In the genomic region with DNA sequence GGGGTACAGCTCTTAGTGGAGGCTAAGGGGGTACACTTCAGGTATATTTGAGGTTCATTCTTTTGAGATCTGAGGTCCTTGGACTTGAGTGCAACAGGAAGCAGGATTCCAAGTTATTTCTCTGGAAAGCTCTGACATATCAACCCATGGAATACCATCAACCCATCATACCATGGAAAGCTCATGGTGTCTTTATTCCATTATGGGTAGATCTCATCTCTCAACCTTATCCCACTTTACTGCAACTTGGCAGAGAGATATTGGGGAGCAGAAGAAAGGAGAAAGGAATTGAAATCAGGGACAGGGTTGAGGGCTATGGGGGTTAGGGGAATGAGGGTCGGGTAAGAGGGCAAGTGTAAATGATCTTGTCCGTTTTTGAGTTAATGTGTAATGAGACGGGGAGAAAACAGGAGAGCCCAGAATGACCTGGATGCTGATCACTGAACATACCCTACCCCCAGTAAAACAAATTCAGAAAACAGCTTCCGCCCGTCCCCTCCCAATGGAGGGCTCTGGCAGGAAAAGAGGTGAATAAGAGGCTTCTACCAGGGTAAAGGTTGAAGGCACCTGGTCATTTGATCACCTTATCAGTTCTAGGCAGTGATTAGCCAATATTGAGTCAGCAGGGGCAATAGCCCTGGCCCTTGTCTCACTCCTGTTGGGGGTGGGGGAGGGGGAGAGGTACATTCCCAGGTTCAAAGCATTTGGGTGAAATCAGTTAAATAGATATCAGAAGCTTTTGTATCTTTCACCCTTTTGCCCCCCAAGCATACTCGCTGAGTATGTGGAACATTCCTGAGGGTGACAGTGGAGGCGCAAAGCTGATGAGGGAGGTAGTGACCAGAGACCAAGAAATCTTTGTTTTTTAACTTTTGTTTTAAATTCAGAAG, we compare ENCODE assay signal across 1 cellular context.
A peak's percentile ranks its signal among the peaks of the same experiment; 100 is the strongest.
TF ChIP-seq lines count a peak whose summit lies in the region.

No MANE protein-coding gene starts in this region.

TF ChIP-seq in HepG2, 621 proteins besides CTCF, POLR2A, EP300 and RAD21 (continued from another document and continues in another):
- TF ChIP-seq, protein P1, sequence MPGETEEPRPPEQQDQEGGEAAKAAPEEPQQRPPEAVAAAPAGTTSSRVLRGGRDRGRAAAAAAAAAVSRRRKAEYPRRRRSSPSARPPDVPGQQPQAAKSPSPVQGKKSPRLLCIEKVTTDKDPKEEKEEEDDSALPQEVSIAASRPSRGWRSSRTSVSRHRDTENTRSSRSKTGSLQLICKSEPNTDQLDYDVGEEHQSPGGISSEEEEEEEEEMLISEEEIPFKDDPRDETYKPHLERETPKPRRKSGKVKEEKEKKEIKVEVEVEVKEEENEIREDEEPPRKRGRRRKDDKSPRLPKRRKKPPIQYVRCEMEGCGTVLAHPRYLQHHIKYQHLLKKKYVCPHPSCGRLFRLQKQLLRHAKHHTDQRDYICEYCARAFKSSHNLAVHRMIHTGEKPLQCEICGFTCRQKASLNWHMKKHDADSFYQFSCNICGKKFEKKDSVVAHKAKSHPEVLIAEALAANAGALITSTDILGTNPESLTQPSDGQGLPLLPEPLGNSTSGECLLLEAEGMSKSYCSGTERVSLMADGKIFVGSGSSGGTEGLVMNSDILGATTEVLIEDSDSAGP (CRISPR knock-in tag; IDR thresholded peaks at IDR 0.05; ENCODE audit: borderline replicate concordance) = no peak
- no peak for TF ChIP-seq ZNF343 (CRISPR knock-in tag; IDR thresholded peaks at IDR 0.05)
- 0 out of 2 replicates have a peak, but pooled peaks have one; percentile 22 for TF ChIP-seq SRF (IDR thresholded peaks at IDR 0.05; ENCODE audit: low read depth, low read length)
- TF ChIP-seq, protein P2, sequence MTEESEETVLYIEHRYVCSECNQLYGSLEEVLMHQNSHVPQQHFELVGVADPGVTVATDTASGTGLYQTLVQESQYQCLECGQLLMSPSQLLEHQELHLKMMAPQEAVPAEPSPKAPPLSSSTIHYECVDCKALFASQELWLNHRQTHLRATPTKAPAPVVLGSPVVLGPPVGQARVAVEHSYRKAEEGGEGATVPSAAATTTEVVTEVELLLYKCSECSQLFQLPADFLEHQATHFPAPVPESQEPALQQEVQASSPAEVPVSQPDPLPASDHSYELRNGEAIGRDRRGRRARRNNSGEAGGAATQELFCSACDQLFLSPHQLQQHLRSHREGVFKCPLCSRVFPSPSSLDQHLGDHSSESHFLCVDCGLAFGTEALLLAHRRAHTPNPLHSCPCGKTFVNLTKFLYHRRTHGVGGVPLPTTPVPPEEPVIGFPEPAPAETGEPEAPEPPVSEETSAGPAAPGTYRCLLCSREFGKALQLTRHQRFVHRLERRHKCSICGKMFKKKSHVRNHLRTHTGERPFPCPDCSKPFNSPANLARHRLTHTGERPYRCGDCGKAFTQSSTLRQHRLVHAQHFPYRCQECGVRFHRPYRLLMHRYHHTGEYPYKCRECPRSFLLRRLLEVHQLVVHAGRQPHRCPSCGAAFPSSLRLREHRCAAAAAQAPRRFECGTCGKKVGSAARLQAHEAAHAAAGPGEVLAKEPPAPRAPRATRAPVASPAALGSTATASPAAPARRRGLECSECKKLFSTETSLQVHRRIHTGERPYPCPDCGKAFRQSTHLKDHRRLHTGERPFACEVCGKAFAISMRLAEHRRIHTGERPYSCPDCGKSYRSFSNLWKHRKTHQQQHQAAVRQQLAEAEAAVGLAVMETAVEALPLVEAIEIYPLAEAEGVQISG (CRISPR knock-in tag; IDR thresholded peaks at IDR 0.05) = peak; percentile 46; the same call in 1 of the 2 replicates
- TF ChIP-seq NFE2L1 (CRISPR knock-in tag; IDR thresholded peaks at IDR 0.05; ENCODE audit: borderline replicate concordance) = no peak
- TF ChIP-seq, protein P3, sequence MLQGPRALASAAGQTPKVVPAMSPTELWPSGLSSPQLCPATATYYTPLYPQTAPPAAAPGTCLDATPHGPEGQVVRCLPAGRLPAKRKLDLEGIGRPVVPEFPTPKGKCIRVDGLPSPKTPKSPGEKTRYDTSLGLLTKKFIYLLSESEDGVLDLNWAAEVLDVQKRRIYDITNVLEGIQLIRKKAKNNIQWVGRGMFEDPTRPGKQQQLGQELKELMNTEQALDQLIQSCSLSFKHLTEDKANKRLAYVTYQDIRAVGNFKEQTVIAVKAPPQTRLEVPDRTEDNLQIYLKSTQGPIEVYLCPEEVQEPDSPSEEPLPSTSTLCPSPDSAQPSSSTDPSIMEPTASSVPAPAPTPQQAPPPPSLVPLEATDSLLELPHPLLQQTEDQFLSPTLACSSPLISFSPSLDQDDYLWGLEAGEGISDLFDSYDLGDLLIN (CRISPR knock-in tag; IDR thresholded peaks at IDR 0.05; ENCODE audit: borderline replicate concordance) = no peak
- TF ChIP-seq JARID2 (CRISPR knock-in tag; IDR thresholded peaks at IDR 0.05; ENCODE audit: insufficient replicate concordance) = no peak
- no peak for TF ChIP-seq ATRX (CRISPR knock-in tag; IDR thresholded peaks at IDR 0.05; ENCODE audit: borderline replicate concordance)
- TF ChIP-seq, protein P4, sequence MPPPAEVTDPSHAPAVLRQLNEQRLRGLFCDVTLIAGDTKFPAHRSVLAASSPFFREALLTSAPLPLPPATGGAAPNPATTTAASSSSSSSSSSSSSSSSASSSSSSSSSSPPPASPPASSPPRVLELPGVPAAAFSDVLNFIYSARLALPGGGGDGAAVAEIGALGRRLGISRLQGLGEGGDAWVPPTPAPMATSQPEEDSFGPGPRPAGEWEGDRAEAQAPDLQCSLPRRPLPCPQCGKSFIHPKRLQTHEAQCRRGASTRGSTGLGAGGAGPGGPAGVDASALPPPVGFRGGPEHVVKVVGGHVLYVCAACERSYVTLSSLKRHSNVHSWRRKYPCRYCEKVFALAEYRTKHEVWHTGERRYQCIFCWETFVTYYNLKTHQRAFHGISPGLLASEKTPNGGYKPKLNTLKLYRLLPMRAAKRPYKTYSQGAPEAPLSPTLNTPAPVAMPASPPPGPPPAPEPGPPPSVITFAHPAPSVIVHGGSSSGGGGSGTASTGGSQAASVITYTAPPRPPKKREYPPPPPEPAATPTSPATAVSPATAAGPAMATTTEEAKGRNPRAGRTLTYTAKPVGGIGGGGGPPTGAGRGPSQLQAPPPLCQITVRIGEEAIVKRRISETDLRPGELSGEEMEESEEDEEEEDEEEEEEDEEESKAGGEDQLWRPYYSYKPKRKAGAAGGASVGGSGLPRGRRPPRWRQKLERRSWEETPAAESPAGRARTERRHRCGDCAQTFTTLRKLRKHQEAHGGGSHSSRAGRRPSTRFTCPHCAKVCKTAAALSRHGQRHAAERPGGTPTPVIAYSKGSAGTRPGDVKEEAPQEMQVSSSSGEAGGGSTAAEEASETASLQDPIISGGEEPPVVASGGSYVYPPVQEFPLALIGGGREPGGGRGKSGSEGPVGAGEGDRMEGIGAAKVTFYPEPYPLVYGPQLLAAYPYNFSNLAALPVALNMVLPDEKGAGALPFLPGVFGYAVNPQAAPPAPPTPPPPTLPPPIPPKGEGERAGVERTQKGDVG (CRISPR knock-in tag; IDR thresholded peaks at IDR 0.05; ENCODE audit: borderline replicate concordance) = no peak
- TF ChIP-seq TOPORS (CRISPR knock-in tag; IDR thresholded peaks at IDR 0.05) = peak; percentile 84
- TF ChIP-seq NFKB2 (CRISPR knock-in tag; IDR thresholded peaks at IDR 0.05; ENCODE audit: borderline replicate concordance) = no peak
- TF ChIP-seq, protein P5, sequence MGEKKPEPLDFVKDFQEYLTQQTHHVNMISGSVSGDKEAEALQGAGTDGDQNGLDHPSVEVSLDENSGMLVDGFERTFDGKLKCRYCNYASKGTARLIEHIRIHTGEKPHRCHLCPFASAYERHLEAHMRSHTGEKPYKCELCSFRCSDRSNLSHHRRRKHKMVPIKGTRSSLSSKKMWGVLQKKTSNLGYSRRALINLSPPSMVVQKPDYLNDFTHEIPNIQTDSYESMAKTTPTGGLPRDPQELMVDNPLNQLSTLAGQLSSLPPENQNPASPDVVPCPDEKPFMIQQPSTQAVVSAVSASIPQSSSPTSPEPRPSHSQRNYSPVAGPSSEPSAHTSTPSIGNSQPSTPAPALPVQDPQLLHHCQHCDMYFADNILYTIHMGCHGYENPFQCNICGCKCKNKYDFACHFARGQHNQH (CRISPR knock-in tag; IDR thresholded peaks at IDR 0.05) = no peak
- no peak for TF ChIP-seq SP140L (CRISPR knock-in tag; IDR thresholded peaks at IDR 0.05; ENCODE audit: borderline replicate concordance)
- peak; percentile 17; the same call in 1 of the 2 replicates for TF ChIP-seq POLR2AphosphoS5 (IDR thresholded peaks at IDR 0.05; ENCODE audit: low read depth, low read length)
- TF ChIP-seq ZNF296 (CRISPR knock-in tag; conservative IDR thresholded peaks at IDR 0.05) = no peak
- TF ChIP-seq, protein P6, sequence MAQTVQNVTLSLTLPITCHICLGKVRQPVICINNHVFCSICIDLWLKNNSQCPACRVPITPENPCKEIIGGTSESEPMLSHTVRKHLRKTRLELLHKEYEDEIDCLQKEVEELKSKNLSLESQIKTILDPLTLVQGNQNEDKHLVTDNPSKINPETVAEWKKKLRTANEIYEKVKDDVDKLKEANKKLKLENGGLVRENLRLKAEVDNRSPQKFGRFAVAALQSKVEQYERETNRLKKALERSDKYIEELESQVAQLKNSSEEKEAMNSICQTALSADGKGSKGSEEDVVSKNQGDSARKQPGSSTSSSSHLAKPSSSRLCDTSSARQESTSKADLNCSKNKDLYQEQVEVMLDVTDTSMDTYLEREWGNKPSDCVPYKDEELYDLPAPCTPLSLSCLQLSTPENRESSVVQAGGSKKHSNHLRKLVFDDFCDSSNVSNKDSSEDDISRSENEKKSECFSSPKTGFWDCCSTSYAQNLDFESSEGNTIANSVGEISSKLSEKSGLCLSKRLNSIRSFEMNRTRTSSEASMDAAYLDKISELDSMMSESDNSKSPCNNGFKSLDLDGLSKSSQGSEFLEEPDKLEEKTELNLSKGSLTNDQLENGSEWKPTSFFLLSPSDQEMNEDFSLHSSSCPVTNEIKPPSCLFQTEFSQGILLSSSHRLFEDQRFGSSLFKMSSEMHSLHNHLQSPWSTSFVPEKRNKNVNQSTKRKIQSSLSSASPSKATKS (CRISPR knock-in tag; IDR thresholded peaks at IDR 0.05) = no peak
- TF ChIP-seq XRCC5 (optimal IDR thresholded peaks at IDR 0.05; ENCODE audit: low read length) = peak; percentile 60
- TF ChIP-seq, protein P7, sequence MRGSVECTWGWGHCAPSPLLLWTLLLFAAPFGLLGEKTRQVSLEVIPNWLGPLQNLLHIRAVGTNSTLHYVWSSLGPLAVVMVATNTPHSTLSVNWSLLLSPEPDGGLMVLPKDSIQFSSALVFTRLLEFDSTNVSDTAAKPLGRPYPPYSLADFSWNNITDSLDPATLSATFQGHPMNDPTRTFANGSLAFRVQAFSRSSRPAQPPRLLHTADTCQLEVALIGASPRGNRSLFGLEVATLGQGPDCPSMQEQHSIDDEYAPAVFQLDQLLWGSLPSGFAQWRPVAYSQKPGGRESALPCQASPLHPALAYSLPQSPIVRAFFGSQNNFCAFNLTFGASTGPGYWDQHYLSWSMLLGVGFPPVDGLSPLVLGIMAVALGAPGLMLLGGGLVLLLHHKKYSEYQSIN (CRISPR knock-in tag; IDR thresholded peaks at IDR 0.05; ENCODE audit: borderline replicate concordance) = peak; percentile 12; the same call in 1 of the 2 replicates
- TF ChIP-seq, protein P8, sequence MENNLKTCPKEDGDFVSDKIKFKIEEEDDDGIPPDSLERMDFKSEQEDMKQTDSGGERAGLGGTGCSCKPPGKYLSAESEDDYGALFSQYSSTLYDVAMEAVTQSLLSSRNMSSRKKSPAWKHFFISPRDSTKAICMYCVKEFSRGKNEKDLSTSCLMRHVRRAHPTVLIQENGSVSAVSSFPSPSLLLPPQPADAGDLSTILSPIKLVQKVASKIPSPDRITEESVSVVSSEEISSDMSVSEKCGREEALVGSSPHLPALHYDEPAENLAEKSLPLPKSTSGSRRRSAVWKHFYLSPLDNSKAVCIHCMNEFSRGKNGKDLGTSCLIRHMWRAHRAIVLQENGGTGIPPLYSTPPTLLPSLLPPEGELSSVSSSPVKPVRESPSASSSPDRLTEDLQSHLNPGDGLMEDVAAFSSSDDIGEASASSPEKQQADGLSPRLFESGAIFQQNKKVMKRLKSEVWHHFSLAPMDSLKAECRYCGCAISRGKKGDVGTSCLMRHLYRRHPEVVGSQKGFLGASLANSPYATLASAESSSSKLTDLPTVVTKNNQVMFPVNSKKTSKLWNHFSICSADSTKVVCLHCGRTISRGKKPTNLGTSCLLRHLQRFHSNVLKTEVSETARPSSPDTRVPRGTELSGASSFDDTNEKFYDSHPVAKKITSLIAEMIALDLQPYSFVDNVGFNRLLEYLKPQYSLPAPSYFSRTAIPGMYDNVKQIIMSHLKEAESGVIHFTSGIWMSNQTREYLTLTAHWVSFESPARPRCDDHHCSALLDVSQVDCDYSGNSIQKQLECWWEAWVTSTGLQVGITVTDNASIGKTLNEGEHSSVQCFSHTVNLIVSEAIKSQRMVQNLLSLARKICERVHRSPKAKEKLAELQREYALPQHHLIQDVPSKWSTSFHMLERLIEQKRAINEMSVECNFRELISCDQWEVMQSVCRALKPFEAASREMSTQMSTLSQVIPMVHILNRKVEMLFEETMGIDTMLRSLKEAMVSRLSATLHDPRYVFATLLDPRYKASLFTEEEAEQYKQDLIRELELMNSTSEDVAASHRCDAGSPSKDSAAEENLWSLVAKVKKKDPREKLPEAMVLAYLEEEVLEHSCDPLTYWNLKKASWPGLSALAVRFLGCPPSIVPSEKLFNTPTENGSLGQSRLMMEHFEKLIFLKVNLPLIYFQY (CRISPR knock-in tag; IDR thresholded peaks at IDR 0.05; ENCODE audit: borderline replicate concordance) = peak; percentile 70; the same call in 1 of the 2 replicates
- TF ChIP-seq REXO4 (CRISPR knock-in tag; IDR thresholded peaks at IDR 0.05; ENCODE audit: borderline replicate concordance) = no peak
- peak; percentile 97 for TF ChIP-seq NCOA2 (CRISPR knock-in tag; IDR thresholded peaks at IDR 0.05)
- TF ChIP-seq ZNF101 (CRISPR knock-in tag; IDR thresholded peaks at IDR 0.05; ENCODE audit: borderline replicate concordance, low read depth) = no peak
- peak; percentile 33; the same call in 1 of the 2 replicates for TF ChIP-seq SMAD3 (CRISPR knock-in tag; IDR thresholded peaks at IDR 0.05)
- TF ChIP-seq SMAD9 (CRISPR knock-in tag; IDR thresholded peaks at IDR 0.05) = no peak
- no peak for TF ChIP-seq KDM3A (CRISPR knock-in tag; IDR thresholded peaks at IDR 0.05; ENCODE audit: low read depth)
- TF ChIP-seq ZNF761 (CRISPR knock-in tag; conservative IDR thresholded peaks at IDR 0.05) = no peak
- TF ChIP-seq JDP2 (CRISPR knock-in tag; IDR thresholded peaks at IDR 0.05; ENCODE audit: borderline replicate concordance) = no peak; the same call in 1 of the 2 replicates
- no peak for TF ChIP-seq ZNF3 (CRISPR knock-in tag; IDR thresholded peaks at IDR 0.05)
- peak; percentile 82 for TF ChIP-seq EHMT2 (IDR thresholded peaks at IDR 0.05; ENCODE audit: borderline replicate concordance, low read depth, low read length)
- no peak for TF ChIP-seq SCMH1 (CRISPR knock-in tag; IDR thresholded peaks at IDR 0.05; ENCODE audit: borderline replicate concordance)
- TF ChIP-seq ZNF777 (CRISPR knock-in tag; IDR thresholded peaks at IDR 0.05) = no peak
- peak; percentile 80 for TF ChIP-seq FOXA3 (CRISPR knock-in tag; IDR thresholded peaks at IDR 0.05)
- TF ChIP-seq KDM6A (CRISPR knock-in tag; IDR thresholded peaks at IDR 0.05; ENCODE audit: low read depth) = peak; percentile 91
- TF ChIP-seq NONO (IDR thresholded peaks at IDR 0.05) = no peak
- TF ChIP-seq NONO (CRISPR knock-in tag; conservative IDR thresholded peaks at IDR 0.05) = no peak; the same call in none of the 2 replicates
- no peak for TF ChIP-seq ZBTB38 (CRISPR knock-in tag; IDR thresholded peaks at IDR 0.05)
- 0 out of 2 replicates have a peak, but pooled peaks have one; percentile 18 for TF ChIP-seq NCOA1 (CRISPR knock-in tag; IDR thresholded peaks at IDR 0.05)
